ENCODE assay signal across 8 cellular contexts in the genomic region with DNA sequence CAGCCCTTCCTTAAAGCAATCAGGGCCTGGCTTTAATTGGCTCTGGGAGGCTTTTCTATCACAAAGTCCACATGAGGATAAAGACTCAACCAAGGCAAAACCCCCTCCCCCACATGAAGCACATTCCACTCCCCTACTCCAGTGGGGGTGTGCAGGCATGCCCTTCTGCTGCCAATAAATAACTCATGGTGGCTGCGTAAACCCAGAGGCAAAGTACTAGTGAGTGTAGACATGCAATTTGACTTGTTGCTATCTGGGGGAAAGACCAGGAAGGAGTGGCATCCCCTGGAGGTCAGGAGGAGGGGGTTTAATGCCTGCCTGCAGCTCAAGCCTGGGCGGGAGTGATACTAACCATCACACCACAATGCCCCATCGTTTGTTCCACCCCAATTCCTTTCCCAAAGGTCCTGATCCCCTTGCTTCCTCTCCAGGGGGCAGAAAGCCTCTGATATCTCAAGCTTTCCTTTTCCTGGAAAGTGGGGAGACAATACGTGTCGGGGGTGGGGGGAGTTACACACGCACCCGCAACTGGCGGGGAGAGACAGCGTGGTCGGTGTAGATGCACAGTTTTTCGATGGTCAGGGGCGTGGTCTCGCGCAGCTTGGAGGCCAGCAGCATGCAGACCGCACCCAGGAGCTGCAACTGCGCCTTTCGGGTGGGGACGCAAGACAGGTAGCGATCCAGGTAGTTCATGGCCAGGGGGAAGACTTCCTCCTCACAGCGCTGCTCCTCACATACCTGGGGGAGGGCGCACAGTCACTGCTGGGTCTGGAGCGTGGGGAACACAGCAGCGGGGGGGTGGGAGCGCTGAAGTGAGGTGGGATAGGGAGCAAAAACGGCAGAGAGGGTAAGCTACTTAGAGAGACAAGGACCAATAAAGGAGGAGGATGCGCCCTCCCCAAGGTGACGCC. TPM values are rescaled to one million over a fixed set of nuclear protein-coding genes. Genes with fewer than 3 reads are reported as not detected.
A peak's percentile ranks its signal among the peaks of the same experiment; 100 is the strongest.
DNase-seq lines count a peak whose midpoint lies in the region; ATAC-seq, FAIRE-seq and TF ChIP-seq lines count a peak whose summit lies in the region.

No MANE protein-coding gene starts in this region.

- peaks cover 14% of the 10 kb centered on the region for H3K4me1 ChIP-seq in ES-I3 (ENCODE audit: insufficient read depth, low read length)
- H3K4me1 ChIP-seq in ascending aorta = peaks cover 4 to 20% of the 10 kb centered on the region in 2 donors
- peaks cover 9 to 24% of the 10 kb centered on the region in 2 donors for H3K4me1 ChIP-seq in kidney (ENCODE audit: control insufficient read depth in 1 of 2, insufficient read depth in 1 of 2, low read depth in 1 of 2, low read length in 2 of 2)

- H3K9me3 ChIP-seq in ES-I3 (ENCODE audit: control insufficient read depth, insufficient read depth, low read length) (no peaks in the 10 kb centered on the region), ascending aorta (no peaks in the 10 kb centered on the region), kidney (ENCODE audit: control insufficient read depth in 1 of 2, low read length in 2 of 2) (no peaks in the 10 kb centered on the region)

- no peaks in the 10 kb centered on the region for H3K27me3 ChIP-seq in ascending aorta

- intact Hi-C loops in ascending aorta (cut with DNase I) (loop anchor here (2.0 to 10.0 kb wide), 3 partner anchors 153 to 867 kb away; a partner anchor contains a TSS), kidney (cut with DNase I) (loop anchor here (10.0 kb wide), 1 partner anchor 105 kb away; no protein-coding TSS in a partner anchor)

- H3K4me3 ChIP-seq in ascending aorta (peak overlapping the region; percentile 84 to 93), kidney (ENCODE audit: low read length in 2 of 2) (peak overlapping the region; percentile 68 to 85)

- no peak for FAIRE-seq in kidney (lab: Jason Lieb, UNC)
- FAIRE-seq in frontal cortex (lab: Jason Lieb, UNC) = no peak

- ATAC-seq in GM18498 (IDR thresholded peaks at IDR 0.05; ENCODE audit: unreplicated experiment) = no peak

- no peaks in the 10 kb centered on the region for H3K36me3 ChIP-seq in ES-I3 (ENCODE audit: insufficient read depth, low read length)
- H3K36me3 ChIP-seq in ascending aorta = peaks cover 12 to 17% of the 10 kb centered on the region in 2 donors
- peaks cover 2 to 14% of the 10 kb centered on the region in 2 donors for H3K36me3 ChIP-seq in kidney (ENCODE audit: control insufficient read depth in 1 of 2, insufficient read depth in 2 of 2, low read length in 2 of 2)

- DNase-seq in NOMO-1 treated with dmso at 0.1 percent for 144 hours (lab: John Stamatoyannopoulos, UW; ENCODE audit: unreplicated experiment) = peak; percentile 32
- DNase-seq in ascending aorta (ENCODE audit: low spot score in 2 of 2) = no peak
- DNase-seq in kidney = no peak
- DNase-seq in stimulated activated CD8-positive, alpha-beta memory T cell treated with anti-CD3 and anti-CD28 coated beads, Interleukin-2, amount 100 ng/mL, for 48 hours (ENCODE audit: low read depth in 2 of 2) = peak; percentile 43 to 48
- DNase-seq in frontal cortex (ENCODE audit: low spot score in 2 of 2) = no peak
- DNase-seq in NK-92 treated with Interleukin-12 subunit alpha and Interleukin-12 subunit beta, amount 100 ng/mL, for 24 hours (lab: John Stamatoyannopoulos, UW) = no peak

- H3K27ac ChIP-seq in ascending aorta (peak overlapping the region; percentile 50 to 72), kidney (ENCODE audit: low read depth in 2 of 2, low read length in 2 of 2) (peak overlapping the region; percentile 21 to 55)

- peak overlapping the region; percentile 72 for H3K9ac ChIP-seq in ES-I3 (ENCODE audit: low read depth, low read length)
- H3K9ac ChIP-seq in kidney (ENCODE audit: low read length in 2 of 2) = peak overlapping the region; percentile 48 to 68

- TF ChIP-seq CTCF in ascending aorta (IDR thresholded peaks at IDR 0.05) (no peak), kidney (IDR thresholded peaks at IDR 0.05; ENCODE audit: borderline replicate concordance, extremely low read depth, insufficient read depth) (no peak)

RNA-seq across cellular contexts. Expression of a gene that starts 1.5 kb away (rescaled TPM):
- total RNA-seq in ascending aorta (130 TPM), kidney (139 TPM), frontal cortex (12.6 TPM)
- 42.1 TPM for polyA plus RNA-seq in kidney (ENCODE audit: insufficient read depth, low read depth, low replicate concordance)

RNA-seq across cellular contexts. Expression of a gene that starts 18.8 kb away (rescaled TPM):
- total RNA-seq in ascending aorta (1.6 TPM), kidney (14.3 TPM), frontal cortex (14.7 TPM)
- 10.1 TPM for polyA plus RNA-seq in kidney (ENCODE audit: insufficient read depth, low read depth, low replicate concordance)

RNA-seq across cellular contexts. Expression of a gene that starts 19.2 kb away (rescaled TPM):
- total RNA-seq in ascending aorta = 13.5 TPM
- total RNA-seq in kidney = 22.0 TPM
- 15.1 TPM for polyA plus RNA-seq in kidney (ENCODE audit: insufficient read depth, low read depth, low replicate concordance)
- 16.7 TPM for total RNA-seq in frontal cortex

RNA-seq across cellular contexts. Expression of a gene that starts 44.9 kb away (rescaled TPM):
- 8.7 TPM for total RNA-seq in ascending aorta
- total RNA-seq in kidney = 3.4 TPM
- 1.1 TPM for polyA plus RNA-seq in kidney (ENCODE audit: insufficient read depth, low read depth, low replicate concordance)
- total RNA-seq in frontal cortex = 10.6 TPM

Comparison
In these comparisons a context has a peak if more than half of its experiments do, and no peak if none do; other contexts are left out.
1. DNase-seq: peak in NOMO-1 treated with dmso at 0.1 percent for 144 hours (single experiment) and stimulated activated CD8-positive, alpha-beta memory T cell treated with anti-CD3 and anti-CD28 coated beads, Interleukin-2, amount 100 ng/mL, for 48 hours (2 of 2); none in ascending aorta (0 of 2), kidney (single experiment), frontal cortex (0 of 2) and NK-92 treated with Interleukin-12 subunit alpha and Interleukin-12 subunit beta, amount 100 ng/mL, for 24 hours (single experiment).